In the genomic region with DNA sequence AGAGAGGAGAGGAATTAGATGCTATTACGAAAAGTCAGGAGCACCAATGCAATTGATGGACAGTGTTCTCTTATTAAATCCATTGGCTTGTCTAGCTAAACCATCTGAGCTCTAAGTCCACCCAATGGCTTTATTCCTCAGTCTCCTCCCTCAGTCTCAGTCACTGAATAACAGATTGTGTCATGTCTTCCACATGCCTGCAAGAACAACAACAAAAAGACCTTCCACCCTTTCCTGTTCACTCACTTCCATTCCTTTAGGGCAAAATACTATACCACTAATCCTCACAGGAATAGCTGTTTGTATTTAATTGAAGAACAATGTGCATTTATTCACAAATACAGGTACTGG, we compare ENCODE assay signal across 18 cellular contexts.
DNase-seq lines count a peak whose midpoint lies in the region; ATAC-seq and TF ChIP-seq lines count a peak whose summit lies in the region.
"Had no signal": no experiment of that assay in that cellular context is flagged by ENCODE, and none has a peak within 500 bp of the region (broad histone marks: within the 10 kb centered on the region; RNA-seq: fewer than 3 reads in every experiment).

No MANE protein-coding gene starts in this region.

- peak; percentile 4 for ATAC-seq in GM21423 (IDR thresholded peaks at IDR 0.05; ENCODE audit: unreplicated experiment)
- ATAC-seq: PC-3 had no signal

- H3K36me3 ChIP-seq in BLaER1 treated with 17β-estradiol and CSF1 and Interleukin-3, amounts not matched to agents 10 nM and 100 nM = no peaks in the 10 kb centered on the region
- H3K36me3 ChIP-seq in neural progenitor cell (no peaks in the 10 kb centered on the region), mesenchymal stem cell (ENCODE audit: control insufficient read depth in 1 of 2, insufficient read depth in 2 of 2, low read depth in 1 of 2, low read length in 2 of 2) (no peaks in the 10 kb centered on the region)

- intact Hi-C loops in cardiac septum (cut with DNase I) = no loop called here

- TF ChIP-seq CTCF in epithelial cell of esophagus (IDR thresholded peaks at IDR 0.05; ENCODE audit: insufficient read depth, low read depth, low read length, missing control alignments) = no peak
- TF ChIP-seq CTCF in neural progenitor cell (IDR thresholded peaks at IDR 0.05) = no peak

- H3K9ac ChIP-seq in BLaER1 treated with 17β-estradiol and CSF1 and Interleukin-3, amounts not matched to agents 10 nM and 100 nM = no peak overlapping the region
- H3K9ac ChIP-seq in neural progenitor cell = no peak overlapping the region
- H3K9ac ChIP-seq in mesenchymal stem cell (ENCODE audit: low read length) = no peak overlapping the region
- H3K9ac ChIP-seq: SK-N-SH had no signal

- H3K27me3 ChIP-seq in BLaER1 treated with 17β-estradiol and CSF1 and Interleukin-3, amounts not matched to agents 10 nM and 100 nM = no peaks in the 10 kb centered on the region
- H3K27me3 ChIP-seq in neural progenitor cell (no peaks in the 10 kb centered on the region), mesenchymal stem cell (ENCODE audit: control insufficient read depth in 1 of 2, insufficient read depth in 1 of 2, low read length in 2 of 2) (no peaks in the 10 kb centered on the region)

- 78% methylated on average over 1 of the region's 1 CpG for WGBS in mesenchymal stem cell

- no peak overlapping the region for H3K4me3 Mint-ChIP-seq in neural progenitor cell

- peaks cover 3 to 13% (median 11%) of the 10 kb centered on the region in 10 experiments; a peak in 14 of 20 replicates for H3K4me1 ChIP-seq in BLaER1 treated with 17β-estradiol and CSF1 and Interleukin-3, amounts not matched to agents 10 nM and 100 nM
- H3K4me1 ChIP-seq in neural progenitor cell = peaks cover 25% of the 10 kb centered on the region
- H3K4me1 ChIP-seq in mesenchymal stem cell (ENCODE audit: control insufficient read depth, insufficient read depth, low read depth, low read length) = no peaks in the 10 kb centered on the region

- H4K91ac ChIP-seq in mesenchymal stem cell (ENCODE audit: low read length) = no peak overlapping the region

- H4K20me1 ChIP-seq in BLaER1 treated with 17β-estradiol and CSF1 and Interleukin-3, amounts not matched to agents 10 nM and 100 nM = no peaks in the 10 kb centered on the region
- no peaks in the 10 kb centered on the region for H4K20me1 ChIP-seq in neural progenitor cell (ENCODE audit: low read depth)

- no peak overlapping the region for H3K14ac ChIP-seq in mesenchymal stem cell (ENCODE audit: low read length in 2 of 2)

- H3K27me3 Mint-ChIP-seq in neural progenitor cell (ENCODE audit: insufficient read depth, low read depth) = no peaks in the 10 kb centered on the region

- no peak overlapping the region for H3K27ac Mint-ChIP-seq in neural progenitor cell

- peak; percentile 76 for DNase-seq in epithelial cell of esophagus (ENCODE audit: low read depth)
- DNase-seq in neural progenitor cell (ENCODE audit: low spot score) = no peak
- DNase-seq in mesenchymal stem cell = no peak
- DNase-seq in retina = no peak
- DNase-seq in cardiac septum (ENCODE audit: low spot score) = no peak
- DNase-seq: ACHN, COR-L47, EL, NCI-H187, NCI-H2107, NCI-H510A treated with DMSO at 0.1 percent for 48 hours, PC-3, RPMI8226, SHP77 treated with DMSO at 0.1 percent for 48 hours, SK-N-SH had no signal

- no peak overlapping the region for H2AK5ac ChIP-seq in mesenchymal stem cell (ENCODE audit: low read length, severe bottlenecking)

- H3K27ac ChIP-seq in BLaER1 treated with 17β-estradiol and CSF1 and Interleukin-3, amounts not matched to agents 10 nM and 100 nM = peak overlapping the region in 1 of 11 experiments; percentile 18; a peak in 1 of 22 replicates
- H3K27ac ChIP-seq in neural progenitor cell = peak overlapping the region; percentile 77
- no peak overlapping the region for H3K27ac ChIP-seq in mesenchymal stem cell (ENCODE audit: low read length, poor library complexity, severe bottlenecking)
- H3K27ac ChIP-seq: HL-60 had no signal

- H3K4me2 ChIP-seq in BLaER1 treated with 17β-estradiol and CSF1 and Interleukin-3, amounts not matched to agents 10 nM and 100 nM = peak overlapping the region in 8 of 11 experiments; percentile 4 to 48 (median 35); a peak in 12 of 22 replicates
- H3K4me2 ChIP-seq in neural progenitor cell (peak overlapping the region; percentile 40), mesenchymal stem cell (ENCODE audit: low read length, poor library complexity, severe bottlenecking) (no peak overlapping the region)
- H3K4me2 ChIP-seq: SK-N-SH had no signal

- no peak overlapping the region for H4K8ac ChIP-seq in mesenchymal stem cell (ENCODE audit: low read length)

- H3F3A ChIP-seq in neural progenitor cell (ENCODE audit: low read depth) = peaks cover 16% of the 10 kb centered on the region

- H3K36me3 Mint-ChIP-seq in neural progenitor cell = no peaks in the 10 kb centered on the region

- H2BK120ac ChIP-seq in mesenchymal stem cell (ENCODE audit: low read depth, low read length) = no peak overlapping the region

- H3K23ac ChIP-seq in mesenchymal stem cell (ENCODE audit: low read length in 2 of 2) = no peak overlapping the region

- H2BK5ac ChIP-seq in mesenchymal stem cell (ENCODE audit: low read depth, low read length, poor library complexity, severe bottlenecking) = no peak overlapping the region

- no peaks in the 10 kb centered on the region for H3K9me3 ChIP-seq in BLaER1 treated with 17β-estradiol and CSF1 and Interleukin-3, amounts not matched to agents 10 nM and 100 nM (replicated peaks in 1 of 11)
- H3K9me3 ChIP-seq in neural progenitor cell (ENCODE audit: low read depth) (no peaks in the 10 kb centered on the region), mesenchymal stem cell (ENCODE audit: control insufficient read depth, low read length) (no peaks in the 10 kb centered on the region)
- H3K9me3 ChIP-seq: SK-N-SH had no signal

- no peak overlapping the region for H3K4ac ChIP-seq in mesenchymal stem cell (ENCODE audit: low read depth in 1 of 2, low read length in 2 of 2)

- H3K4me1 Mint-ChIP-seq in neural progenitor cell = peaks cover 11% of the 10 kb centered on the region

- H2AFZ ChIP-seq in neural progenitor cell (replicated peaks) (no peak overlapping the region), mesenchymal stem cell (ENCODE audit: low read depth, low read length) (no peak overlapping the region)

- H3K79me1 ChIP-seq in mesenchymal stem cell (replicated peaks; ENCODE audit: low read length, poor library complexity, severe bottlenecking) = no peaks in the 10 kb centered on the region

- H3K18ac ChIP-seq in mesenchymal stem cell (ENCODE audit: low read depth in 1 of 2, low read length in 2 of 2) = no peak overlapping the region

- H3K79me2 ChIP-seq in neural progenitor cell (ENCODE audit: low read depth) = peaks cover 10% of the 10 kb centered on the region

- H3K9me3 Mint-ChIP-seq in neural progenitor cell = no peaks in the 10 kb centered on the region

- no peak overlapping the region for H2BK12ac ChIP-seq in mesenchymal stem cell (ENCODE audit: low read length in 2 of 2)

- no peak overlapping the region for H2BK15ac ChIP-seq in mesenchymal stem cell (ENCODE audit: low read depth, poor library complexity, severe bottlenecking)

- H3K4me3 ChIP-seq in BLaER1 treated with 17β-estradiol and CSF1 and Interleukin-3, amounts not matched to agents 10 nM and 100 nM = no peak overlapping the region
- no peak overlapping the region for H3K4me3 ChIP-seq in epithelial cell of esophagus (ENCODE audit: low read length)
- H3K4me3 ChIP-seq in neural progenitor cell = no peak overlapping the region
- H3K4me3 ChIP-seq in mesenchymal stem cell (ENCODE audit: insufficient read depth in 1 of 2, low read depth in 1 of 2, low read length in 2 of 2) = no peak overlapping the region
